Comparison of ENCODE assay signal across 1 cellular context in the genomic region with DNA sequence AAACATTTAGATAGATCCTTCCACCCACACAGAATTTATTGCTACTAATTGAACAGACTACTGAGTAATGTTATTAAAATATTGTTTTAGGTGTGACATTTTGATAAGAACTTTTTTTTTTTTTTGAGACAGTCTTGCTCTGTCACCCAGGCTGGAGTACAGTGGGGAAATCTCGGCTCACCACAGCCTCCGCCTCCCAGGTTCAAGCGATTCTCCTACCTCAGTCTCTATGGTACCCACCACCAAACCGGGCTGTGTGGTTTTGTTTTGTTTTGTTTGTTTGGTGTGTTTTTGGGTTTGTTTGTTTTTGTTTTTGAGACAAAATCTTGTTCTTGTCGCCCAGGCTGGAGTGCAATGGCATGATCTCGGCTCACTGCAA.
TF ChIP-seq lines count a peak whose summit lies in the region.

No MANE protein-coding gene starts in this region.

TF ChIP-seq in HepG2, 621 proteins besides CTCF, POLR2A, EP300 and RAD21 (continued from another document):
- 0 out of 2 replicates have a peak, but pooled peaks have one; percentile 5 for TF ChIP-seq ZNF136 (CRISPR knock-in tag; IDR thresholded peaks at IDR 0.05; ENCODE audit: low read depth)
- peak; percentile 11; the same call in 1 of the 2 replicates for TF ChIP-seq PAXIP1 (CRISPR knock-in tag; conservative IDR thresholded peaks at IDR 0.05)
- TF ChIP-seq ASH2L (IDR thresholded peaks at IDR 0.05; ENCODE audit: insufficient read length, low read depth, low read length): peak; percentile 32
- TF ChIP-seq KLF9 (CRISPR knock-in tag; IDR thresholded peaks at IDR 0.05; ENCODE audit: low read depth): 0 out of 2 replicates have a peak, but pooled peaks have one; percentile 3
- TF ChIP-seq PITX1 (CRISPR knock-in tag; IDR thresholded peaks at IDR 0.05): 0 out of 2 replicates have a peak, but pooled peaks have one; percentile 2
- TF ChIP-seq KMT2B (CRISPR knock-in tag; IDR thresholded peaks at IDR 0.05): peak; percentile 1; the same call in 1 of the 2 replicates
- TF ChIP-seq IKZF5 (CRISPR knock-in tag; IDR thresholded peaks at IDR 0.05): peak; percentile 0; the same call in 1 of the 2 replicates
- no peak for TF ChIP-seq ZNF672 (CRISPR knock-in tag; IDR thresholded peaks at IDR 0.05)
- 0 out of 2 replicates have a peak, but pooled peaks have one; percentile 23 for TF ChIP-seq SP4 (CRISPR knock-in tag; IDR thresholded peaks at IDR 0.05)
- TF ChIP-seq ZNF564 (CRISPR knock-in tag; IDR thresholded peaks at IDR 0.05): 0 out of 2 replicates have a peak, but pooled peaks have one; percentile 7
- no peak for TF ChIP-seq BRCA1 (CRISPR knock-in tag; IDR thresholded peaks at IDR 0.05)
- TF ChIP-seq CCDC6 (CRISPR knock-in tag; IDR thresholded peaks at IDR 0.05): 0 out of 2 replicates have a peak, but pooled peaks have one; percentile 4
- no peak for TF ChIP-seq BRD4 (CRISPR knock-in tag; IDR thresholded peaks at IDR 0.05)
- TF ChIP-seq, protein P1, sequence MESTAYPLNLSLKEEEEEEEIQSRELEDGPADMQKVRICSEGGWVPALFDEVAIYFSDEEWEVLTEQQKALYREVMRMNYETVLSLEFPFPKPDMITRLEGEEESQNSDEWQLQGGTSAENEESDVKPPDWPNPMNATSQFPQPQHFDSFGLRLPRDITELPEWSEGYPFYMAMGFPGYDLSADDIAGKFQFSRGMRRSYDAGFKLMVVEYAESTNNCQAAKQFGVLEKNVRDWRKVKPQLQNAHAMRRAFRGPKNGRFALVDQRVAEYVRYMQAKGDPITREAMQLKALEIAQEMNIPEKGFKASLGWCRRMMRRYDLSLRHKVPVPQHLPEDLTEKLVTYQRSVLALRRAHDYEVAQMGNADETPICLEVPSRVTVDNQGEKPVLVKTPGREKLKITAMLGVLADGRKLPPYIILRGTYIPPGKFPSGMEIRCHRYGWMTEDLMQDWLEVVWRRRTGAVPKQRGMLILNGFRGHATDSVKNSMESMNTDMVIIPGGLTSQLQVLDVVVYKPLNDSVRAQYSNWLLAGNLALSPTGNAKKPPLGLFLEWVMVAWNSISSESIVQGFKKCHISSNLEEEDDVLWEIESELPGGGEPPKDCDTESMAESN (CRISPR knock-in tag; conservative IDR thresholded peaks at IDR 0.05): no peak
